21 cellular contexts compared by ENCODE assay signal in the genomic region with DNA sequence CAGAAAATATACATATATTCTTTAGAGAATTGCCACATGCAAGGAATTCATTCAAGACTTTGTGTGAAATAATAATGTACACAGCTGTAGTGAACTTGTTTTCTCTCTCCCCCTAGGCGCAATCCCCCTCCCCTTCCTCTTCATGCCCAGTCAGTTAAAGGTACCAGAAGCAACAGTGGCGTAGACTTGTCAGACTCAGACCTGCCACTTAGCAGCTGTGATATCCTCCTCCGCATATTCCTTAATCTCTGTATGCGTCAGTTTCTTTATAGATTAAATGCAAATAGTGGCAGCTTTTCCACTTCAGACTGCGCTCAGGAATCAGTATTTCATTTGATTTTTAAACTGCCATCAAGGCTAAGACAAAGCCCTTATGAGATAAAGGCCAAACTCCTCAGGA.
"Had no signal": no experiment of that assay in that cellular context is flagged by ENCODE, and none has a peak within 500 bp of the region (broad histone marks: within the 10 kb centered on the region; RNA-seq: fewer than 3 reads in every experiment).

No MANE protein-coding gene starts in this region.

- FAIRE-seq: colon, endothelial cell of umbilical vein, frontal cortex, islet of Langerhans, keratinocyte had no signal

- H3K9me3 ChIP-seq: esophagus muscularis mucosa, gastroesophageal sphincter, heart right ventricle, lower lobe of right lung had no signal

- DNase-seq: dermis blood vessel endothelial cell; dorsolateral prefrontal cortex; effector CD4-positive, alpha-beta T cell; effector memory CD4-positive, alpha-beta T cell; foreskin keratinocyte; heart right ventricle; hippocampal formation; left cardiac atrium; left lung; left ventricle myocardium superior; lower lobe of right lung; mesenchymal stem cell; midbrain had no signal

- H3K4me1 ChIP-seq: esophagus muscularis mucosa, foreskin keratinocyte, gastroesophageal sphincter, heart right ventricle, left lung, lower lobe of right lung had no signal

- H3K27ac ChIP-seq: coronary artery, dorsolateral prefrontal cortex, esophagus muscularis mucosa, foreskin keratinocyte, gastroesophageal sphincter, heart right ventricle, left lung, lower lobe of right lung had no signal

- H3K36me3 ChIP-seq: esophagus muscularis mucosa, gastroesophageal sphincter, heart right ventricle, left lung, lower lobe of right lung had no signal

- H3K27me3 ChIP-seq: esophagus muscularis mucosa, foreskin keratinocyte, gastroesophageal sphincter, heart right ventricle, left lung had no signal

- H3K4me3 ChIP-seq: coronary artery, dorsolateral prefrontal cortex, esophagus muscularis mucosa, gastroesophageal sphincter, heart right ventricle, left lung, lower lobe of right lung had no signal

- ATAC-seq: foreskin keratinocyte, gastroesophageal sphincter, heart right ventricle, left cardiac atrium, left lung, left ventricle myocardium superior, lower lobe of right lung had no signal
